Comparison of ENCODE assay signal across 20 cellular contexts in genomic region chr11:122048401-122048800, GRCh38.
DNase-seq lines count a peak whose midpoint lies in the region; ATAC-seq and TF ChIP-seq lines count a peak whose summit lies in the region.
"Had no signal": no experiment of that assay in that cellular context is flagged by ENCODE, and none has a peak within 500 bp of the region (broad histone marks: within the 10 kb centered on the region; RNA-seq: fewer than 3 reads in every experiment).

No MANE protein-coding gene starts in this region.

- H3K79me2 ChIP-seq in neural progenitor cell (ENCODE audit: low read depth) (no peaks in the 10 kb centered on the region), hepatocyte (no peaks in the 10 kb centered on the region)

- H3K4me2 ChIP-seq in neural progenitor cell, result no peak overlapping the region
- H3K4me2 ChIP-seq in hepatocyte, result no peak overlapping the region
- H3K4me2 ChIP-seq: KMS-11 had no signal

- H3K4me1 ChIP-seq in neural progenitor cell (no peaks in the 10 kb centered on the region), hepatocyte (ENCODE audit: insufficient read depth) (no peaks in the 10 kb centered on the region)
- H3K4me1 ChIP-seq: BE2C had no signal

- peaks cover 6% of the 10 kb centered on the region for H3K36me3 Mint-ChIP-seq in neural progenitor cell

- H3K9me3 ChIP-seq in neural progenitor cell (ENCODE audit: low read depth) (peaks cover 4% of the 10 kb centered on the region), hepatocyte (ENCODE audit: low read depth) (no peaks in the 10 kb centered on the region)
- H3K9me3 ChIP-seq: BE2C had no signal

- H3K27me3 Mint-ChIP-seq in neural progenitor cell (ENCODE audit: insufficient read depth, low read depth), result no peaks in the 10 kb centered on the region

- H3F3A ChIP-seq in neural progenitor cell (ENCODE audit: low read depth), result no peaks in the 10 kb centered on the region

- H4K20me1 ChIP-seq in neural progenitor cell (ENCODE audit: low read depth) (no peaks in the 10 kb centered on the region), hepatocyte (ENCODE audit: insufficient read depth, poor library complexity, severe bottlenecking) (no peaks in the 10 kb centered on the region)

- peaks cover 22% of the 10 kb centered on the region for H3K9me3 Mint-ChIP-seq in neural progenitor cell

- H3K27ac ChIP-seq in neural progenitor cell, result no peak overlapping the region
- H3K27ac ChIP-seq in hepatocyte, result no peak overlapping the region
- H3K27ac ChIP-seq: KMS-11 had no signal

- H3K4me1 Mint-ChIP-seq in neural progenitor cell, result no peaks in the 10 kb centered on the region

- ATAC-seq in GM19452 (IDR thresholded peaks at IDR 0.05; ENCODE audit: unreplicated experiment) (no peak), HG03565 (IDR thresholded peaks at IDR 0.05; ENCODE audit: unreplicated experiment) (no peak)
- ATAC-seq: SK-N-SH treated with all-trans-retinoic acid at 6 μM for 48 hours had no signal

- no peak overlapping the region for H3K4me3 Mint-ChIP-seq in neural progenitor cell

- H3K4me3 ChIP-seq in neural progenitor cell (no peak overlapping the region), hepatocyte (no peak overlapping the region)

- peak overlapping the region; percentile 37 for H3K27ac Mint-ChIP-seq in neural progenitor cell

- H3K9ac ChIP-seq in neural progenitor cell, result no peak overlapping the region
- H3K9ac ChIP-seq: KMS-11 had no signal

- H2AFZ ChIP-seq in neural progenitor cell (replicated peaks) (no peak overlapping the region), hepatocyte (no peak overlapping the region)

- peak; percentile 20 for DNase-seq in NCI-H226
- peak; percentile 30 for DNase-seq in dermis blood vessel endothelial cell
- no peak for DNase-seq in neural progenitor cell (ENCODE audit: low spot score)
- DNase-seq in hepatocyte (ENCODE audit: low spot score), result no peak
- DNase-seq in NCI-H1105 treated with DMSO at 0.1 percent for 48 hours (lab: John Stamatoyannopoulos, UW), result no peak
- DNase-seq: BE2C; DMS53; EL; GOT3; HCEC 1CT; NCI-H1105; NCI-H2029 treated with DMSO at 0.1 percent for 48 hours; NCI-H345; NCI-H524; NCI-H774; NK-92 treated with Interleukin-12 subunit alpha and Interleukin-12 subunit beta, amount 100 ng/mL, for 24 hours had no signal

- H3K36me3 ChIP-seq in neural progenitor cell, result no peaks in the 10 kb centered on the region
- H3K36me3 ChIP-seq in hepatocyte (replicated peaks; ENCODE audit: insufficient read depth, low read depth), result no peaks in the 10 kb centered on the region
- H3K36me3 ChIP-seq: BE2C had no signal

- TF ChIP-seq CTCF in neural progenitor cell (IDR thresholded peaks at IDR 0.05), result no peak
- TF ChIP-seq CTCF in hepatocyte (IDR thresholded peaks at IDR 0.05; ENCODE audit: poor library complexity), result no peak

- 93% methylated on average over 3 of the region's 3 CpGs for WGBS in hepatocyte (ENCODE audit: low lambda C conversion rate, missing lambda C conversion rate)

- H3K9me2 ChIP-seq in hepatocyte (replicated peaks; ENCODE audit: insufficient read depth), result no peaks in the 10 kb centered on the region

- no peaks in the 10 kb centered on the region for H3K27me3 ChIP-seq in neural progenitor cell
- peaks cover 2% of the 10 kb centered on the region for H3K27me3 ChIP-seq in hepatocyte
- H3K27me3 ChIP-seq: BE2C had no signal

Comparison
In these comparisons a context has a peak if more than half of its experiments do, and no peak if none do; other contexts are left out.
1. DNase-seq: peak in NCI-H226 (single experiment) and dermis blood vessel endothelial cell (single experiment); none in neural progenitor cell (single experiment), hepatocyte (single experiment) and NCI-H1105 treated with DMSO at 0.1 percent for 48 hours (single experiment).